In genomic region chr5:106862450-106863193, GRCh38 we compare ENCODE assay signal across 15 cellular contexts.
A peak's percentile ranks its signal among the peaks of the same experiment; 100 is the strongest.
DNase-seq lines count a peak whose midpoint lies in the region; ATAC-seq and TF ChIP-seq lines count a peak whose summit lies in the region.
"Had no signal": no experiment of that assay in that cellular context is flagged by ENCODE, and none has a peak within 500 bp of the region (broad histone marks: within the 10 kb centered on the region; RNA-seq: fewer than 3 reads in every experiment).

No MANE protein-coding gene starts in this region.

- no peaks in the 10 kb centered on the region for H3K4me1 ChIP-seq in hepatocyte (ENCODE audit: insufficient read depth)

- no peaks in the 10 kb centered on the region for H3K79me2 ChIP-seq in hepatocyte

- no peaks in the 10 kb centered on the region for H4K20me1 ChIP-seq in hepatocyte (ENCODE audit: insufficient read depth, poor library complexity, severe bottlenecking)

- H3K27me3 ChIP-seq in hepatocyte (no peaks in the 10 kb centered on the region), MG63 (no peaks in the 10 kb centered on the region)
- H3K27me3 ChIP-seq: neutrophil had no signal

- H3K9me3 ChIP-seq in hepatocyte (ENCODE audit: low read depth) (no peaks in the 10 kb centered on the region), MG63 (no peaks in the 10 kb centered on the region)
- H3K9me3 ChIP-seq: neutrophil had no signal

- H3K4me3 ChIP-seq in hepatocyte (no peak overlapping the region), MG63 (no peak overlapping the region)
- H3K4me3 ChIP-seq: SK-N-MC had no signal

- no peak overlapping the region for H2AFZ ChIP-seq in hepatocyte

- no peak overlapping the region for H3K4me2 ChIP-seq in hepatocyte

- H3K27ac ChIP-seq in hepatocyte, result peak overlapping the region; percentile 5
- H3K27ac ChIP-seq: neutrophil, SK-N-MC had no signal

- no peaks in the 10 kb centered on the region for H3K9me2 ChIP-seq in hepatocyte (replicated peaks; ENCODE audit: insufficient read depth)

- DNase-seq in DMS 273 treated with DMSO at 0.1 percent for 48 hours (lab: John Stamatoyannopoulos, UW) (peak; percentile 59), SK-N-DZ (ENCODE audit: low spot score) (peak; percentile 13), hepatocyte (ENCODE audit: low spot score) (no peak), NOMO-1 treated with DMSO at 0.1 percent for 48 hours (lab: John Stamatoyannopoulos, UW; ENCODE audit: unreplicated experiment) (no peak), LoVo (ENCODE audit: low spot score) (no peak), dermis blood vessel endothelial cell (no peak), MG63 (no peak)
- DNase-seq: activated CD4-positive, alpha-beta T cell treated with anti-CD3 and anti-CD28 coated beads, Interleukin-2, amount 10 ng/mL, durations not matched to agents 7 days and 5 days; activated naive CD8-positive, alpha-beta T cell treated with anti-CD3 and anti-CD28 coated beads for 36 hours; CD8-positive, alpha-beta T cell; immature natural killer cell; NCI-H2081 treated with DMSO at 0.1 percent for 48 hours had no signal

- 46% methylated on average over 3 of the region's 3 CpGs for WGBS in hepatocyte (ENCODE audit: low lambda C conversion rate, missing lambda C conversion rate)

- TF ChIP-seq CTCF in hepatocyte (IDR thresholded peaks at IDR 0.05; ENCODE audit: poor library complexity), result no peak

- peak; percentile 52 for ATAC-seq in HG03378 (IDR thresholded peaks at IDR 0.05; ENCODE audit: unreplicated experiment)
- ATAC-seq: CD8-positive, alpha-beta T cell had no signal

- H3K36me3 ChIP-seq in hepatocyte (replicated peaks; ENCODE audit: insufficient read depth, low read depth), result no peaks in the 10 kb centered on the region
- H3K36me3 ChIP-seq in MG63, result no peaks in the 10 kb centered on the region
- H3K36me3 ChIP-seq: neutrophil had no signal

Comparison
In these comparisons a context has a peak if more than half of its experiments do, and no peak if none do; other contexts are left out.
1. DNase-seq: peak in DMS 273 treated with DMSO at 0.1 percent for 48 hours (single experiment) and SK-N-DZ (single experiment); none in hepatocyte (single experiment), NOMO-1 treated with DMSO at 0.1 percent for 48 hours (single experiment), LoVo (single experiment), dermis blood vessel endothelial cell (single experiment) and MG63 (single experiment).